1 cellular context compared by ENCODE assay signal in the genomic region with DNA sequence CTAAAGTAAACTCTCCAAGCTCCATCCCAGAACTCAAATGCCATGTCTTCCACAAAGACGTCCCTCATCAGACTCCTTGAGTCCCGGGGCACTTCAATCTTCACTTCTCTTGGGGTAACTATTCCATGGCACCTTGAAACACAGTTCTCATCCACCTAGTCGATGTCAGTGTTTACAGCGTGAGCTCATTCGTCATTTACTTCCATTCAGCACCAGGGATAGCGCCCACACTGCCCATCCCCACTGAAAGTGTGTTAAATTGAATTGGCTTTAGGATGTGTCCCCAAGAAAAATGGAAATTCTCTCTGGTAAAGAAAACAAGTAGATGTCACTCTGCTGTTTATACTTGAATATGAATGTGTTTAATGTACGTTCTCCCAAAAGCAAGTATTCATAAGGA.
TF ChIP-seq lines count a peak whose summit lies in the region.

No MANE protein-coding gene starts in this region.

TF ChIP-seq in IMR-90, 13 proteins besides CTCF, POLR2A, EP300 and RAD21 (continued from another document):
- TF ChIP-seq ELK1 (IDR thresholded peaks at IDR 0.05; ENCODE audit: borderline replicate concordance, low read depth, low read length), result no peak
- TF ChIP-seq CEBPB (IDR thresholded peaks at IDR 0.05; ENCODE audit: low read depth, low read length), result no peak
- no peak for TF ChIP-seq BHLHE40 (IDR thresholded peaks at IDR 0.05; ENCODE audit: low read depth, low read length)
- TF ChIP-seq FOS (IDR thresholded peaks at IDR 0.05; ENCODE audit: low read depth, low read length), result no peak
- no peak for TF ChIP-seq MAFK (IDR thresholded peaks at IDR 0.05; ENCODE audit: low read depth, low read length)
